Comparison of ENCODE assay signal across 15 cellular contexts in genomic region chr16:85204242-85205010, GRCh38.
DNase-seq lines count a peak whose midpoint lies in the region; ATAC-seq and TF ChIP-seq lines count a peak whose summit lies in the region.
"Had no signal": no experiment of that assay in that cellular context is flagged by ENCODE, and none has a peak within 500 bp of the region (broad histone marks: within the 10 kb centered on the region; RNA-seq: fewer than 3 reads in every experiment).

No MANE protein-coding gene starts in this region.

- DNase-seq in cardiac muscle cell (ENCODE audit: low read depth in 1 of 2, low spot score in 1 of 2) (peak in 1 of 2 donors; percentile 76), left cardiac atrium (no peak), brain microvascular endothelial cell (peak; percentile 59), foreskin melanocyte (peak; percentile 6), upper lobe of left lung (no peak), D341Med (ENCODE audit: low spot score) (no peak), KBM-7 (no peak), H7 (no peak)
- DNase-seq: activated naive CD4-positive, alpha-beta T cell; colonic mucosa; MV-4-11; naive B cell; NCI-H2227 treated with DMSO at 0.1 percent for 48 hours; small intestine; testis had no signal

- ATAC-seq in left cardiac atrium (no peak), upper lobe of left lung (ENCODE audit: low FRiP score in 2 of 2) (no peak)

- no peak for TF ChIP-seq EP300 in upper lobe of left lung (IDR thresholded peaks at IDR 0.05)

- H3K9me3 ChIP-seq in cardiac muscle cell (ENCODE audit: low read depth) (no peaks in the 10 kb centered on the region), upper lobe of left lung (no peaks in the 10 kb centered on the region)
- H3K9me3 ChIP-seq: colonic mucosa, testis had no signal

- peak overlapping the region; percentile 53 for H3K27ac ChIP-seq in cardiac muscle cell
- H3K27ac ChIP-seq in brain microvascular endothelial cell: peak overlapping the region; percentile 33
- peak overlapping the region in 3 of 4 donors; percentile 34 to 48 (median 39) for H3K27ac ChIP-seq in upper lobe of left lung

- WGBS in upper lobe of left lung, 2 donors: 76 to 85% methylated on average over 6 to 7 of the region's 7 CpGs

- in situ Hi-C loops in brain microvascular endothelial cell (cut with HindIII; ENCODE audit: low pct_ligation_motif_present, low sequenced_read_pairs) (no loop called here), KBM-7 (cut with MboI; ENCODE audit: low pct_unique_long_range_greater_than_20kb, low sequenced_read_pairs) (no loop called here)

- H3K27me3 ChIP-seq in cardiac muscle cell (no peaks in the 10 kb centered on the region), brain microvascular endothelial cell (replicated peaks) (no peaks in the 10 kb centered on the region), upper lobe of left lung (no peaks in the 10 kb centered on the region), H7 (ENCODE audit: control insufficient read depth, insufficient read depth, low read length) (no peaks in the 10 kb centered on the region)
- H3K27me3 ChIP-seq: colonic mucosa, testis had no signal

- H3K4me3 ChIP-seq in cardiac muscle cell (no peak overlapping the region), brain microvascular endothelial cell (ENCODE audit: low read depth, low read length) (no peak overlapping the region), upper lobe of left lung (no peak overlapping the region), H7 (ENCODE audit: insufficient read depth, low read depth, low read length) (no peak overlapping the region)
- H3K4me3 ChIP-seq: colonic mucosa, testis had no signal

- TF ChIP-seq POLR2A in upper lobe of left lung (IDR thresholded peaks at IDR 0.05): no peak

- no peaks in the 10 kb centered on the region for H3K36me3 ChIP-seq in cardiac muscle cell
- no peaks in the 10 kb centered on the region for H3K36me3 ChIP-seq in brain microvascular endothelial cell (replicated peaks)
- no peaks in the 10 kb centered on the region for H3K36me3 ChIP-seq in upper lobe of left lung
- H3K36me3 ChIP-seq in H7 (replicated peaks; ENCODE audit: control insufficient read depth, insufficient read depth, low read length): no peaks in the 10 kb centered on the region
- H3K36me3 ChIP-seq: colonic mucosa had no signal

- intact Hi-C loops in left cardiac atrium (cut with DNase I): loop anchor here in 1 of 2 donors (5.0 kb wide), 1 partner anchor 52 kb away; no protein-coding TSS in a partner anchor

- H3K4me1 ChIP-seq in cardiac muscle cell (ENCODE audit: low read depth) (peaks cover 74% of the 10 kb centered on the region), upper lobe of left lung (peaks cover 25 to 37% (median 30%) of the 10 kb centered on the region in 4 donors)
- H3K4me1 ChIP-seq: colonic mucosa had no signal

- TF ChIP-seq CTCF in cardiac muscle cell (IDR thresholded peaks at IDR 0.05; ENCODE audit: low read depth, low read length) (no peak), brain microvascular endothelial cell (IDR thresholded peaks at IDR 0.05; ENCODE audit: low read depth, low read length, missing control alignments) (no peak), upper lobe of left lung (IDR thresholded peaks at IDR 0.05) (no peak)

Comparison
In these comparisons a context has a peak if more than half of its experiments do, and no peak if none do; other contexts are left out.
1. DNase-seq: peak in brain microvascular endothelial cell (single experiment) and foreskin melanocyte (single experiment); none in left cardiac atrium (single experiment), upper lobe of left lung (0 of 2), D341Med (single experiment), KBM-7 (single experiment) and H7 (single experiment).
2. Peak in every context shown above with its lines, with median percentiles within 50 percentile points of each other: H3K27ac ChIP-seq.